8 cellular contexts compared by ENCODE assay signal in genomic region chr7:97872025-97872669, GRCh38.
DNase-seq lines count a peak whose midpoint lies in the region; ATAC-seq and FAIRE-seq lines count a peak whose summit lies in the region.

ASNS (minus strand) TSS chr7:97872408; CDS start chr7:97869156, 3,252 bp downstream.

- peak; percentile 77 for FAIRE-seq in GM18507 (lab: Jason Lieb, UNC)

- peak; percentile 99 for ATAC-seq in HG02973 (IDR thresholded peaks at IDR 0.05; ENCODE audit: unreplicated experiment)

- DNase-seq in GM18507 (ENCODE audit: extremely low spot score, insufficient read length, low read depth) (peak; percentile 75), NCI-H2029 treated with DMSO at 0.1 percent for 48 hours (lab: John Stamatoyannopoulos, UW) (peak; percentile 90), T1000 (lab: John Stamatoyannopoulos, UW) (peak; percentile 66), astrocyte of the hippocampus (ENCODE audit: low read depth, low spot score) (peak; percentile 95), hippocampal formation (lab: John Stamatoyannopoulos, UW) (peak; percentile 87), retina (peak; percentile 96)
- DNase-seq in NK-92 treated with Interleukin-12 subunit alpha and Interleukin-12 subunit beta, amount 100 ng/mL, for 24 hours (lab: John Stamatoyannopoulos, UW) = no peak
